ENCODE assay signal across 8 cellular contexts in the genomic region with DNA sequence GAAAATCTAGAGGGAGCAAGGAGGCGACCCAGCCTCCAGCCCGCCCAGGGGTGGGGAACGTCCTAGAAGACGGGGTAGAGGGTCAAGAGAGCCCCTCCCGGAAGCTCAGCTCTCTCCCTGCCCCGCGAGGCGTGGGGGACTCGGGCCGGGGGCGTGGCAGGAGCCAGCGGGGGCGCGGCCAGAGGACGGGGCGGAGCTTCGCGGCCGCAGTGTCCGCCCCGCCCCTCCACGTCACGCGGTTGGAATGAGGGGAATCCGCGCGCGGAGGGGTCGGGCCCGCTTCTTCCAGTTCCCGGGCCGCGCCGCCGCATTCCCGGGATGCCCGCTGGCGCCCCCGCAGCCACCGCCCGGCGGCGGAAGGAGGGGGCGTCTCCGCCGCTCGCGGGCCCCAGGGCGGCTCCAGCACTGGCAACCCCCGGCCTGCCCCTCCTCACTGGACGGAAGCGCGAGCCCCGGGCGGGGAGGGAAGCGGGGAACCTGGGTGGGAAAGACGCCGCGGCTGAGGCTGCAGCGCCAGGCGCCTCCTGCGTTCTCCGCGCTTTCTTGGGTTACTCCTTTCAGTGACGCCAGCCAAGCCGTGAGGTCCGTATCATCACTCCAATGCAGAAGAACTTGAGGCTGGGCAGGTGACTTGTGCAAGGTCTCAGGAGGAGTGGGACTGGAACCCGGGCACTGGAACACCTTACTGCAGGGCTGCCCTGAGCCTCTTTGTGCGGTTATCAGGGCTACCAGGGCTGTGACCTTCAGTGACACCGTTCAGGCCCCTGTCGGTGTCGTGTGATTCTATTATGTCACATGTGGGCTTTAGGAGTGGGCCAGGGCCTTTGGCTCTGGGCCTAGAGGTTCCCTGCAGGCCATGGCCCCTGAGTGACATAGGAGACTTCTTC. TPM values are rescaled to one million over a fixed set of nuclear protein-coding genes. Genes with fewer than 3 reads are reported as not detected.
DNase-seq lines count a peak whose midpoint lies in the region; ATAC-seq and TF ChIP-seq lines count a peak whose summit lies in the region.

No MANE protein-coding gene starts in this region.

- H3K4me1 ChIP-seq in adipocyte (ENCODE audit: control insufficient read depth, insufficient read depth, low read length) (peaks cover 49% of the 10 kb centered on the region), thoracic aorta (ENCODE audit: control insufficient read depth in 1 of 2, low read depth in 2 of 2) (peaks cover 39 to 71% of the 10 kb centered on the region in 2 donors)

- H3K27me3 ChIP-seq in GM06990 (replicated peaks; ENCODE audit: control insufficient read depth, insufficient read depth, low read length) (no peaks in the 10 kb centered on the region), adipocyte (replicated peaks; ENCODE audit: control insufficient read depth, insufficient read depth, low read length) (no peaks in the 10 kb centered on the region), thoracic aorta (replicated peaks; ENCODE audit: insufficient read depth) (no peaks in the 10 kb centered on the region)

- peak overlapping the region; percentile 68 for H3K9ac ChIP-seq in SK-N-MC (ENCODE audit: insufficient read length)
- H3K9ac ChIP-seq in adipocyte (ENCODE audit: low read length), result peak overlapping the region; percentile 90

- H3K9me3 ChIP-seq in SK-N-MC (ENCODE audit: low read depth, low read length) (no peaks in the 10 kb centered on the region), adipocyte (ENCODE audit: control insufficient read depth, low read length) (no peaks in the 10 kb centered on the region), thoracic aorta (no peaks in the 10 kb centered on the region)

- H3K36me3 ChIP-seq in GM06990 (ENCODE audit: control insufficient read depth, insufficient read depth, low read length) (peaks cover 1% of the 10 kb centered on the region), SK-N-MC (ENCODE audit: insufficient read depth, low read length) (peaks cover 7% of the 10 kb centered on the region; the same call in 1 of the 2 replicates), adipocyte (ENCODE audit: control insufficient read depth, insufficient read depth, low read length, severe bottlenecking) (peaks cover 4% of the 10 kb centered on the region), thoracic aorta (peaks cover 5% of the 10 kb centered on the region)

- TF ChIP-seq CTCF in GM06990 (IDR thresholded peaks at IDR 0.05; ENCODE audit: insufficient read depth, low read length, poor library complexity, severe bottlenecking) (no peak), omental fat pad (IDR thresholded peaks at IDR 0.05) (no peak), thoracic aorta (IDR thresholded peaks at IDR 0.05) (peak; percentile 34)

- H3K4me3 ChIP-seq in GM06990 (replicated peaks; ENCODE audit: low read depth, low read length) (peak overlapping the region; percentile 60), SK-N-MC (peak overlapping the region; percentile 74), adipocyte (ENCODE audit: low read length) (peak overlapping the region; percentile 76), thoracic aorta (peak overlapping the region; percentile 90)

- intact Hi-C loops in Right ventricle myocardium inferior (cut with DNase I), result loop anchor here (2.0 kb wide), 1 partner anchor 31 kb away; the partner anchor contains the start of gene CRK

- H3K27ac ChIP-seq in SK-N-MC (peak overlapping the region; percentile 94), thoracic aorta (peak overlapping the region; percentile 92 to 95)

- peak; percentile 73 for DNase-seq in GM06990 (ENCODE audit: extremely low read depth, insufficient read length)
- DNase-seq in SK-N-MC (ENCODE audit: low read depth, low spot score), result no peak
- DNase-seq in adipocyte (ENCODE audit: low read depth), result peak; percentile 98
- peak; percentile 95 for DNase-seq in Right ventricle myocardium inferior (ENCODE audit: missing footprints)
- peak; percentile 83 for DNase-seq in omental fat pad (ENCODE audit: low spot score)
- DNase-seq in thoracic aorta (ENCODE audit: low spot score), result no peak

- ATAC-seq in HG03175 (IDR thresholded peaks at IDR 0.05; ENCODE audit: unreplicated experiment), result peak; percentile 31
- peak; percentile 74 for ATAC-seq in Right ventricle myocardium inferior
- peak; percentile 28 for ATAC-seq in omental fat pad (ENCODE audit: low FRiP score)
- peak; percentile 28 for ATAC-seq in thoracic aorta (ENCODE audit: insufficient number of reproducible peaks, low FRiP score, low read depth)
- no peak for ATAC-seq in GM21528 (IDR thresholded peaks at IDR 0.05; ENCODE audit: low FRiP score, unreplicated experiment)

RNA-seq across cellular contexts. Expression of gene MYO1C, which starts 4.3 kb away (rescaled TPM):
- total RNA-seq in Right ventricle myocardium inferior, result 196 TPM
- total RNA-seq in omental fat pad, result 100 to 1,000 TPM; 194 to 367 (median 207) TPM
- 100 to 1,000 TPM; 160 to 226 TPM for total RNA-seq in thoracic aorta

RNA-seq across cellular contexts. Expression of gene INPP5K, which starts 28.2 kb away (rescaled TPM):
- total RNA-seq in Right ventricle myocardium inferior (35.4 TPM), omental fat pad (100 to 1,000 TPM; 103 to 279 (median 153) TPM), thoracic aorta (10 to 100 TPM; 78.7 to 95.3 TPM)

RNA-seq across cellular contexts. Expression of gene CRK, which starts 32.1 kb away (rescaled TPM):
- total RNA-seq in Right ventricle myocardium inferior (43.9 TPM), omental fat pad (100 to 1,000 TPM in 2 of 4 donors, 10 to 100 TPM in 2; 84.5 to 104 (median 95.7) TPM), thoracic aorta (10 to 100 TPM; 48.3 to 76.0 TPM)

Comparison
In these comparisons a context has a peak if more than half of its experiments do, and no peak if none do; other contexts are left out.
1. DNase-seq: peak in GM06990 (single experiment), adipocyte (single experiment), Right ventricle myocardium inferior (single experiment) and omental fat pad (single experiment); none in SK-N-MC (single experiment) and thoracic aorta (single experiment).
2. Peak in every context shown above with its lines, with median percentiles within 50 percentile points of each other: H3K4me3 ChIP-seq.